ENCODE assay signal across 1 cellular context in the genomic region with DNA sequence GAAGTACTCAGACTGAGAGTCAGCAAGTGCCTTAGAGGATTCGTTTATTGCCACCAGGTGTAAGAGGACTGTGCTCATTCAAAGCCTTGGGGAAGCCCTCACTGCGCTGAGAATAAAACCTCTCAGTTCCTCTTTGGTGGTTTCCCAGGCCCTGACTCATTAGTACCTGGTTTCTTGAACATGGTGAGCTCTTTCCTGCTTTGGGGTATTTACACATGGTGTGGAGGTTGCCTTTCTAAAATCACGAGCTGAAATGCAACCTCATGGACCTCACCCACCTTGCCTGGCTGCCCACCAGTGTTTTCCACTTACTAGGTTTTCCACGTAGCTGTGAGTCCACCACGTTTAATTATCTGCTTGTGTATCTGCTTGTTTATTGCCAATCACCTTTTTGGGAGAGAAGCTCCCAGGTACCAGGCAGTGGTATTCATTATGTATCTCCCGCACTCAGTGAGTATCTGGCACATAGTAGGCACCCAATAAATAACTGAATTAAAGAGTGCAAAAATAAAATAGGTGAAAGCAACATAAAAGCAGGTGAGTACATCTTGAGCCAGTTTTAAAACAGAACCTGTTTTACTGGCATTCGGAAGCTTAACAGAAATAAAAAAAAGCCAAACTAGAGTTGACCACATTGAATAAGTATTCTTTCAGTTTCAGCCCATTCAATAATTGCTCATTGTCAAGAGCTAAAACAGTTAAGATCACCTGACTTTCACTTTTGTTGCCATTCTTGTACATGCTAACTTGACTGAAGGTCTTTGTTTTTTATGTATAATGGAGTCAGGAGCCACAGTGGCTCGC.
TF ChIP-seq lines count a peak whose summit lies in the region.

No MANE protein-coding gene starts in this region.

TF ChIP-seq in GM12878, 131 proteins besides CTCF, POLR2A, EP300 and RAD21 (continued from another document and continues in another):
- TF ChIP-seq POU2F2 (IDR thresholded peaks at IDR 0.05; ENCODE audit: borderline replicate concordance, low read depth, low read length) = peak; percentile 95
- peak; percentile 89 for TF ChIP-seq GATAD2B (conservative IDR thresholded peaks at IDR 0.05; ENCODE audit: low read depth)
- no peak for TF ChIP-seq KDM1A (IDR thresholded peaks at IDR 0.05; ENCODE audit: borderline replicate concordance)
- no peak for TF ChIP-seq ATF3 (IDR thresholded peaks at IDR 0.05; ENCODE audit: borderline replicate concordance, extremely low read depth, low read depth, low read length)
- TF ChIP-seq ESRRA (IDR thresholded peaks at IDR 0.05; ENCODE audit: low read length) = no peak
- TF ChIP-seq PBX3 (IDR thresholded peaks at IDR 0.05; ENCODE audit: insufficient replicate concordance, low read depth, low read length) = no peak
- TF ChIP-seq, protein P1, sequence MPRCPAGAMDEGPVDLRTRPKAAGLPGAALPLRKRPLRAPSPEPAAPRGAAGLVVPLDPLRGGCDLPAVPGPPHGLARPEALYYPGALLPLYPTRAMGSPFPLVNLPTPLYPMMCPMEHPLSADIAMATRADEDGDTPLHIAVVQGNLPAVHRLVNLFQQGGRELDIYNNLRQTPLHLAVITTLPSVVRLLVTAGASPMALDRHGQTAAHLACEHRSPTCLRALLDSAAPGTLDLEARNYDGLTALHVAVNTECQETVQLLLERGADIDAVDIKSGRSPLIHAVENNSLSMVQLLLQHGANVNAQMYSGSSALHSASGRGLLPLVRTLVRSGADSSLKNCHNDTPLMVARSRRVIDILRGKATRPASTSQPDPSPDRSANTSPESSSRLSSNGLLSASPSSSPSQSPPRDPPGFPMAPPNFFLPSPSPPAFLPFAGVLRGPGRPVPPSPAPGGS (IDR thresholded peaks at IDR 0.05; ENCODE audit: borderline replicate concordance, insufficient read depth, low read depth, low read length, poor library complexity, severe bottlenecking) = peak; percentile 94
- no peak for TF ChIP-seq FOS (IDR thresholded peaks at IDR 0.05; ENCODE audit: borderline replicate concordance, extremely low read depth, insufficient read length)
- TF ChIP-seq ZNF207 (IDR thresholded peaks at IDR 0.05; ENCODE audit: borderline replicate concordance) = peak; percentile 95
- peak; percentile 79 for TF ChIP-seq ZNF217 (IDR thresholded peaks at IDR 0.05)
- TF ChIP-seq LARP7 (IDR thresholded peaks at IDR 0.05) = 0 out of 2 replicates have a peak, but pooled peaks have one; percentile 61
- TF ChIP-seq TCF7 (IDR thresholded peaks at IDR 0.05; ENCODE audit: borderline replicate concordance) = peak; percentile 89
- TF ChIP-seq MYC (IDR thresholded peaks at IDR 0.05; ENCODE audit: insufficient read depth, insufficient read length, insufficient replicate concordance, low read length, severe bottlenecking) = no peak
- peak; percentile 92 for TF ChIP-seq RELA (IDR thresholded peaks at IDR 0.05; ENCODE audit: borderline replicate concordance, partially characterized antibody)
- peak in 1 of 2 experiments; percentile 84; a peak in 2 of 4 replicates for TF ChIP-seq SRF (IDR thresholded peaks at IDR 0.05; ENCODE audit: low read depth in 2 of 2, low read length in 2 of 2)
- TF ChIP-seq PAX8 (IDR thresholded peaks at IDR 0.05) = no peak
- TF ChIP-seq BCL11A (IDR thresholded peaks at IDR 0.05; ENCODE audit: low read depth, low read length) = peak; percentile 100
- TF ChIP-seq HDGF (IDR thresholded peaks at IDR 0.05) = no peak
- no peak for TF ChIP-seq NRF1 (conservative IDR thresholded peaks at IDR 0.05; ENCODE audit: low read depth, low read length)
- peak; percentile 96 for TF ChIP-seq IKZF1 (conservative IDR thresholded peaks at IDR 0.05)
- TF ChIP-seq, protein P2, sequence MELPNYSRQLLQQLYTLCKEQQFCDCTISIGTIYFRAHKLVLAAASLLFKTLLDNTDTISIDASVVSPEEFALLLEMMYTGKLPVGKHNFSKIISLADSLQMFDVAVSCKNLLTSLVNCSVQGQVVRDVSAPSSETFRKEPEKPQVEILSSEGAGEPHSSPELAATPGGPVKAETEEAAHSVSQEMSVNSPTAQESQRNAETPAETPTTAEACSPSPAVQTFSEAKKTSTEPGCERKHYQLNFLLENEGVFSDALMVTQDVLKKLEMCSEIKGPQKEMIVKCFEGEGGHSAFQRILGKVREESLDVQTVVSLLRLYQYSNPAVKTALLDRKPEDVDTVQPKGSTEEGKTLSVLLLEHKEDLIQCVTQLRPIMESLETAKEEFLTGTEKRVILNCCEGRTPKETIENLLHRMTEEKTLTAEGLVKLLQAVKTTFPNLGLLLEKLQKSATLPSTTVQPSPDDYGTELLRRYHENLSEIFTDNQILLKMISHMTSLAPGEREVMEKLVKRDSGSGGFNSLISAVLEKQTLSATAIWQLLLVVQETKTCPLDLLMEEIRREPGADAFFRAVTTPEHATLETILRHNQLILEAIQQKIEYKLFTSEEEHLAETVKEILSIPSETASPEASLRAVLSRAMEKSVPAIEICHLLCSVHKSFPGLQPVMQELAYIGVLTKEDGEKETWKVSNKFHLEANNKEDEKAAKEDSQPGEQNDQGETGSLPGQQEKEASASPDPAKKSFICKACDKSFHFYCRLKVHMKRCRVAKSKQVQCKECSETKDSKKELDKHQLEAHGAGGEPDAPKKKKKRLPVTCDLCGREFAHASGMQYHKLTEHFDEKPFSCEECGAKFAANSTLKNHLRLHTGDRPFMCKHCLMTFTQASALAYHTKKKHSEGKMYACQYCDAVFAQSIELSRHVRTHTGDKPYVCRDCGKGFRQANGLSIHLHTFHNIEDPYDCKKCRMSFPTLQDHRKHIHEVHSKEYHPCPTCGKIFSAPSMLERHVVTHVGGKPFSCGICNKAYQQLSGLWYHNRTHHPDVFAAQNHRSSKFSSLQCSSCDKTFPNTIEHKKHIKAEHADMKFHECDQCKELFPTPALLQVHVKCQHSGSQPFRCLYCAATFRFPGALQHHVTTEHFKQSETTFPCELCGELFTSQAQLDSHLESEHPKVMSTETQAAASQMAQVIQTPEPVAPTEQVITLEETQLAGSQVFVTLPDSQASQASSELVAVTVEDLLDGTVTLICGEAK (IDR thresholded peaks at IDR 0.05; ENCODE audit: borderline replicate concordance) = no peak
- peak; percentile 97; the same call in 1 of the 2 replicates for TF ChIP-seq CHD4 (IDR thresholded peaks at IDR 0.05)
- peak; percentile 63 for TF ChIP-seq CREB1 (IDR thresholded peaks at IDR 0.05; ENCODE audit: low read depth)
- TF ChIP-seq KLF5 (IDR thresholded peaks at IDR 0.05; ENCODE audit: partially characterized antibody) = peak; percentile 83
- TF ChIP-seq POLR2AphosphoS2 (IDR thresholded peaks at IDR 0.05; ENCODE audit: low read depth, low read length) = no peak
- TF ChIP-seq, protein P3, sequence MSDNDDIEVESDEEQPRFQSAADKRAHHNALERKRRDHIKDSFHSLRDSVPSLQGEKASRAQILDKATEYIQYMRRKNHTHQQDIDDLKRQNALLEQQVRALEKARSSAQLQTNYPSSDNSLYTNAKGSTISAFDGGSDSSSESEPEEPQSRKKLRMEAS (IDR thresholded peaks at IDR 0.05; ENCODE audit: low read depth, low read length) = peak; percentile 42; the same call in 1 of the 2 replicates
- TF ChIP-seq SIN3A (IDR thresholded peaks at IDR 0.05; ENCODE audit: low read depth, low read length) = no peak
- peak; percentile 32; the same call in 1 of the 2 replicates for TF ChIP-seq ZNF687 (IDR thresholded peaks at IDR 0.05)
- no peak for TF ChIP-seq TAF1 (IDR thresholded peaks at IDR 0.05; ENCODE audit: borderline replicate concordance, low read depth, low read length)
- TF ChIP-seq ATF7 (IDR thresholded peaks at IDR 0.05; ENCODE audit: low read depth) = peak; percentile 97
- peak; percentile 98 for TF ChIP-seq FOXM1 (IDR thresholded peaks at IDR 0.05; ENCODE audit: low read depth, low read length)
- TF ChIP-seq SREBF1 (IDR thresholded peaks at IDR 0.05; ENCODE audit: low read length) = no peak
- TF ChIP-seq, protein P4, sequence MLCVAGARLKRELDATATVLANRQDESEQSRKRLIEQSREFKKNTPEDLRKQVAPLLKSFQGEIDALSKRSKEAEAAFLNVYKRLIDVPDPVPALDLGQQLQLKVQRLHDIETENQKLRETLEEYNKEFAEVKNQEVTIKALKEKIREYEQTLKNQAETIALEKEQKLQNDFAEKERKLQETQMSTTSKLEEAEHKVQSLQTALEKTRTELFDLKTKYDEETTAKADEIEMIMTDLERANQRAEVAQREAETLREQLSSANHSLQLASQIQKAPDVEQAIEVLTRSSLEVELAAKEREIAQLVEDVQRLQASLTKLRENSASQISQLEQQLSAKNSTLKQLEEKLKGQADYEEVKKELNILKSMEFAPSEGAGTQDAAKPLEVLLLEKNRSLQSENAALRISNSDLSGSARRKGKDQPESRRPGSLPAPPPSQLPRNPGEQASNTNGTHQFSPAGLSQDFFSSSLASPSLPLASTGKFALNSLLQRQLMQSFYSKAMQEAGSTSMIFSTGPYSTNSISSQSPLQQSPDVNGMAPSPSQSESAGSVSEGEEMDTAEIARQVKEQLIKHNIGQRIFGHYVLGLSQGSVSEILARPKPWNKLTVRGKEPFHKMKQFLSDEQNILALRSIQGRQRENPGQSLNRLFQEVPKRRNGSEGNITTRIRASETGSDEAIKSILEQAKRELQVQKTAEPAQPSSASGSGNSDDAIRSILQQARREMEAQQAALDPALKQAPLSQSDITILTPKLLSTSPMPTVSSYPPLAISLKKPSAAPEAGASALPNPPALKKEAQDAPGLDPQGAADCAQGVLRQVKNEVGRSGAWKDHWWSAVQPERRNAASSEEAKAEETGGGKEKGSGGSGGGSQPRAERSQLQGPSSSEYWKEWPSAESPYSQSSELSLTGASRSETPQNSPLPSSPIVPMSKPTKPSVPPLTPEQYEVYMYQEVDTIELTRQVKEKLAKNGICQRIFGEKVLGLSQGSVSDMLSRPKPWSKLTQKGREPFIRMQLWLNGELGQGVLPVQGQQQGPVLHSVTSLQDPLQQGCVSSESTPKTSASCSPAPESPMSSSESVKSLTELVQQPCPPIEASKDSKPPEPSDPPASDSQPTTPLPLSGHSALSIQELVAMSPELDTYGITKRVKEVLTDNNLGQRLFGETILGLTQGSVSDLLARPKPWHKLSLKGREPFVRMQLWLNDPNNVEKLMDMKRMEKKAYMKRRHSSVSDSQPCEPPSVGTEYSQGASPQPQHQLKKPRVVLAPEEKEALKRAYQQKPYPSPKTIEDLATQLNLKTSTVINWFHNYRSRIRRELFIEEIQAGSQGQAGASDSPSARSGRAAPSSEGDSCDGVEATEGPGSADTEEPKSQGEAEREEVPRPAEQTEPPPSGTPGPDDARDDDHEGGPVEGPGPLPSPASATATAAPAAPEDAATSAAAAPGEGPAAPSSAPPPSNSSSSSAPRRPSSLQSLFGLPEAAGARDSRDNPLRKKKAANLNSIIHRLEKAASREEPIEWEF (IDR thresholded peaks at IDR 0.05; ENCODE audit: insufficient replicate concordance, low read depth, low read length) = peak; percentile 29
- peak; percentile 99 for TF ChIP-seq TBL1XR1 (IDR thresholded peaks at IDR 0.05; ENCODE audit: low read depth, low read length)
- peak; percentile 75 for TF ChIP-seq SMAD1 (IDR thresholded peaks at IDR 0.05; ENCODE audit: low read depth, partially characterized antibody)
- TF ChIP-seq MEF2B (IDR thresholded peaks at IDR 0.05; ENCODE audit: partially characterized antibody, poor library complexity, severe bottlenecking) = peak; percentile 94
- TF ChIP-seq, protein P5, sequence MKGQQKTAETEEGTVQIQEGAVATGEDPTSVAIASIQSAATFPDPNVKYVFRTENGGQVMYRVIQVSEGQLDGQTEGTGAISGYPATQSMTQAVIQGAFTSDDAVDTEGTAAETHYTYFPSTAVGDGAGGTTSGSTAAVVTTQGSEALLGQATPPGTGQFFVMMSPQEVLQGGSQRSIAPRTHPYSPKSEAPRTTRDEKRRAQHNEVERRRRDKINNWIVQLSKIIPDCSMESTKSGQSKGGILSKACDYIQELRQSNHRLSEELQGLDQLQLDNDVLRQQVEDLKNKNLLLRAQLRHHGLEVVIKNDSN (IDR thresholded peaks at IDR 0.05; ENCODE audit: borderline replicate concordance, extremely low read length, insufficient read depth, low read depth, low read length) = no peak
- peak; percentile 95 to 98 for TF ChIP-seq IKZF2 (IDR thresholded peaks at IDR 0.05)
- peak; percentile 100 for TF ChIP-seq IRF4 (IDR thresholded peaks at IDR 0.05; ENCODE audit: low read depth, low read length)
- peak; percentile 99 for TF ChIP-seq NFIC (IDR thresholded peaks at IDR 0.05; ENCODE audit: low read depth, low read length)
